ENCODE assay signal across 23 cellular contexts in the genomic region with DNA sequence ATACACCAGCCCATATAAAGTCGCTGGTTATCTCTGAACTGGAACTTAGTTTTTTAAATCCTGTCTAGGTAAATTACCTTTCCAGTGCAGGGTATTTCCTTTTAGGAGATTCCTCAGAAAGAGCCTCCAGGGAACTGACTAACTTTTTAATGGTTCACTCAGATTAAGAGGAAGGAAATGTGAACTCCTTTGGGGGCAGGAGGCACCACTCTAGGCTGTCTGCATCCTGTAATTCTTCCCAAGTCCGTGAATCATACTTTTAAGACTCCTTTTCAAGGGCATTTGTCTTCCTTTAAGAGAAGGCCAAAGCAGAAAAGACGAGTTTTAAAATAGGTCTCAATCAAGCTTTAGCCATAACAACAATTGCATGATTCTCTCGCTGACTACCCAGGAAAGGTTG.
DNase-seq lines count a peak whose midpoint lies in the region; ATAC-seq and TF ChIP-seq lines count a peak whose summit lies in the region.
"Had no signal": no experiment of that assay in that cellular context is flagged by ENCODE, and none has a peak within 500 bp of the region (broad histone marks: within the 10 kb centered on the region; RNA-seq: fewer than 3 reads in every experiment).

No MANE protein-coding gene starts in this region.

- H3K4me2 ChIP-seq in mammary epithelial cell (ENCODE audit: insufficient read depth, low read depth, low read length) (no peak overlapping the region), mesenchymal stem cell (ENCODE audit: low read length, poor library complexity, severe bottlenecking) (no peak overlapping the region)

- BruUV-seq in mammary epithelial cell (replicated peaks; lab: Mats Ljungman, UMichigan) (no TSS peak), MCF 10A (replicated peaks; lab: Mats Ljungman, UMichigan) (no TSS peak)

- no peaks in the 10 kb centered on the region for H3K9me3 Mint-ChIP-seq in MCF 10A (ENCODE audit: unreplicated experiment)
- H3K9me3 Mint-ChIP-seq: activated T-cell treated with anti-CD3 and anti-CD28 coated beads, Interleukin-2, amount 50 U/mL, for 4 hours had no signal

- in situ Hi-C loops in mammary epithelial cell (cut with MboI; ENCODE audit: low sequenced_read_pairs in 2 of 2), result no loop called here

- dilution Hi-C loops in mammary epithelial cell (cut with HindIII; ENCODE audit: low sequenced_read_pairs), result no loop called here

- no peak overlapping the region for H2BK15ac ChIP-seq in mesenchymal stem cell (ENCODE audit: low read depth, poor library complexity, severe bottlenecking)

- TF ChIP-seq CTCF in mammary epithelial cell (conservative IDR thresholded peaks at IDR 0.05 in 1 of 2, IDR thresholded peaks at IDR 0.05 in 1 of 2; ENCODE audit: extremely low read depth in 1 of 2, insufficient read depth in 1 of 2, low read depth in 1 of 2, low read length in 2 of 2) (no peak), MCF 10A (IDR thresholded peaks at IDR 0.05; ENCODE audit: unreplicated experiment) (no peak), testis (IDR thresholded peaks at IDR 0.05) (no peak)

- H2AFZ ChIP-seq in mammary epithelial cell (ENCODE audit: low read depth, low read length), result no peak overlapping the region
- no peak overlapping the region for H2AFZ ChIP-seq in mesenchymal stem cell (ENCODE audit: low read depth, low read length)

- no peaks in the 10 kb centered on the region for H3K79me1 ChIP-seq in mesenchymal stem cell (replicated peaks; ENCODE audit: low read length, poor library complexity, severe bottlenecking)

- H3K27me3 Mint-ChIP-seq in MCF 10A (ENCODE audit: insufficient read depth, unreplicated experiment), result no peaks in the 10 kb centered on the region

- H3K9ac ChIP-seq in mammary epithelial cell (ENCODE audit: insufficient read depth, low read length) (no peak overlapping the region), mesenchymal stem cell (ENCODE audit: low read length) (peak overlapping the region; percentile 34)

- no peak overlapping the region for H2BK12ac ChIP-seq in mesenchymal stem cell (ENCODE audit: low read length in 2 of 2)

- H2BK5ac ChIP-seq in mesenchymal stem cell (ENCODE audit: low read depth, low read length, poor library complexity, severe bottlenecking), result no peak overlapping the region

- DNase-seq in mammary epithelial cell (peak; percentile 39), MCF 10A (ENCODE audit: unreplicated experiment) (no peak), dermis blood vessel endothelial cell (peak; percentile 90), mesenchymal stem cell (peak; percentile 18), testis (no peak), NCI-H748 treated with DMSO at 0.1 percent for 48 hours (lab: John Stamatoyannopoulos, UW) (no peak), DMS 273 (lab: John Stamatoyannopoulos, UW; ENCODE audit: unreplicated experiment) (no peak)
- DNase-seq: activated CD4-positive, alpha-beta T cell treated with anti-CD3 and anti-CD28 coated beads, Interleukin-2, amount 50 U/mL, for 1 hour; activated naive CD8-positive, alpha-beta T cell treated with anti-CD3 and anti-CD28 coated beads for 36 hours; activated T-cell treated with anti-CD3 and anti-CD28 coated beads, Interleukin-2, amount 50 U/mL, for 4 hours; DMS79; effector memory CD4-positive, alpha-beta T cell; naive B cell; NCI-H1417; NCI-H2171; sigmoid colon; stimulated activated CD4-positive, alpha-beta T cell treated with anti-CD3 and anti-CD28 coated beads, Interleukin-4, amount 100 ng/mL, for 24 hours had no signal

- H3K36me3 Mint-ChIP-seq in MCF 10A (ENCODE audit: insufficient read depth, unreplicated experiment), result no peaks in the 10 kb centered on the region
- H3K36me3 Mint-ChIP-seq: activated naive CD8-positive, alpha-beta T cell treated with anti-CD3 and anti-CD28 coated beads for 36 hours; CD14-positive monocyte; naive B cell had no signal

- intact Hi-C loops in mammary epithelial cell (cut with micrococcal nuclease), result no loop called here
- intact Hi-C loops in MCF 10A (cut with micrococcal nuclease), result no loop called here
- intact Hi-C loops in testis (cut with DNase I; ENCODE audit: low total_unique reads), result no loop called here

- 59% methylated on average over 4 of the region's 4 CpGs for WGBS in mammary epithelial cell (ENCODE audit: low coverage, missing lambda C conversion rate)
- 33% methylated on average over 3 of the region's 4 CpGs for WGBS in mesenchymal stem cell
- WGBS in testis, 2 donors, result 27 to 30% methylated on average over 4 of the region's 4 CpGs

- no peaks in the 10 kb centered on the region for H3K79me2 ChIP-seq in mammary epithelial cell (ENCODE audit: insufficient read depth, low read length)

- no peak overlapping the region for H3K18ac ChIP-seq in mesenchymal stem cell (ENCODE audit: low read depth in 1 of 2, low read length in 2 of 2)

- H4K91ac ChIP-seq in mesenchymal stem cell (ENCODE audit: low read length), result no peak overlapping the region

- no peak overlapping the region for H3K4me3 ChIP-seq in mammary epithelial cell (replicated peaks in 1 of 3; ENCODE audit: insufficient read depth in 1 of 3, low read depth in 2 of 3, low read length in 3 of 3)
- peak overlapping the region in 1 of 2 experiments; percentile 17 for H3K4me3 ChIP-seq in mesenchymal stem cell (ENCODE audit: insufficient read depth in 1 of 2, low read depth in 1 of 2, low read length in 2 of 2)
- H3K4me3 ChIP-seq in testis, result no peak overlapping the region
- H3K4me3 ChIP-seq: cardiac muscle cell, lung, sigmoid colon had no signal

- H3K9me3 ChIP-seq in mammary epithelial cell (replicated peaks; ENCODE audit: insufficient read depth, low read length), result no peaks in the 10 kb centered on the region
- no peaks in the 10 kb centered on the region for H3K9me3 ChIP-seq in mesenchymal stem cell (ENCODE audit: control insufficient read depth, low read length)
- H3K9me3 ChIP-seq in testis, result no peaks in the 10 kb centered on the region
- H3K9me3 ChIP-seq: sigmoid colon had no signal

- H3K4me3 Mint-ChIP-seq in MCF 10A (ENCODE audit: unreplicated experiment), result no peak overlapping the region
- H3K4me3 Mint-ChIP-seq: activated naive CD8-positive, alpha-beta T cell treated with anti-CD3 and anti-CD28 coated beads for 36 hours; activated T-cell treated with anti-CD3 and anti-CD28 coated beads, Interleukin-2, amount 50 U/mL, for 4 hours; CD14-positive monocyte; naive B cell had no signal

- POLR2A ChIA-PET in MCF 10A (lab: Yijun Ruan, JAX), result no interaction called here

- H3K27ac Mint-ChIP-seq in MCF 10A (ENCODE audit: low read depth, unreplicated experiment), result no peak overlapping the region
- H3K27ac Mint-ChIP-seq: activated naive CD8-positive, alpha-beta T cell treated with anti-CD3 and anti-CD28 coated beads for 36 hours; CD14-positive monocyte; naive B cell had no signal

- no peak overlapping the region for H3K23ac ChIP-seq in mesenchymal stem cell (ENCODE audit: low read length in 2 of 2)

- TF ChIP-seq POLR2A in testis (IDR thresholded peaks at IDR 0.05), result no peak

- no peak overlapping the region for H3K4ac ChIP-seq in mesenchymal stem cell (ENCODE audit: low read depth in 1 of 2, low read length in 2 of 2)

- H2AK5ac ChIP-seq in mesenchymal stem cell (ENCODE audit: low read length, severe bottlenecking), result no peak overlapping the region

- CTCF ChIA-PET in mammary epithelial cell (lab: Charles Lee; ENCODE audit: low non-redundant PET), result no interaction called here
- CTCF ChIA-PET in MCF 10A (lab: Yijun Ruan, JAX), result no interaction called here

- H3K14ac ChIP-seq in mesenchymal stem cell (ENCODE audit: low read length in 2 of 2), result no peak overlapping the region

- H3K27me3 ChIP-seq in mammary epithelial cell (ENCODE audit: insufficient read depth, low read length), result peaks cover 5% of the 10 kb centered on the region
- no peaks in the 10 kb centered on the region for H3K27me3 ChIP-seq in mesenchymal stem cell (ENCODE audit: control insufficient read depth in 1 of 2, insufficient read depth in 1 of 2, low read length in 2 of 2)
- no peaks in the 10 kb centered on the region for H3K27me3 ChIP-seq in testis
- H3K27me3 ChIP-seq: cardiac muscle cell, sigmoid colon had no signal

- no peak for ATAC-seq in HG03521 (IDR thresholded peaks at IDR 0.05; ENCODE audit: unreplicated experiment)
- ATAC-seq: activated T-cell treated with anti-CD3 and anti-CD28 coated beads, Interleukin-2, amount 50 U/mL, for 4 hours had no signal

- H3K27ac ChIP-seq in mammary epithelial cell (ENCODE audit: insufficient read depth, low read depth, low read length) (no peak overlapping the region), mesenchymal stem cell (ENCODE audit: low read length, poor library complexity, severe bottlenecking) (no peak overlapping the region), testis (peak overlapping the region; percentile 56 to 80)
- H3K27ac ChIP-seq: 22Rv1, cardiac muscle cell, RWPE1, sigmoid colon had no signal

- H3K4me1 ChIP-seq in mammary epithelial cell (ENCODE audit: insufficient read depth, low read length) (no peaks in the 10 kb centered on the region), mesenchymal stem cell (ENCODE audit: control insufficient read depth, insufficient read depth, low read depth, low read length) (no peaks in the 10 kb centered on the region), testis (peaks cover 8% of the 10 kb centered on the region)

- H4K20me1 ChIP-seq in mammary epithelial cell (ENCODE audit: insufficient read depth, low read length), result no peaks in the 10 kb centered on the region

- H3K36me3 ChIP-seq in mammary epithelial cell (ENCODE audit: insufficient read depth, low read length) (no peaks in the 10 kb centered on the region), mesenchymal stem cell (ENCODE audit: control insufficient read depth in 1 of 2, insufficient read depth in 2 of 2, low read depth in 1 of 2, low read length in 2 of 2) (no peaks in the 10 kb centered on the region), testis (ENCODE audit: low read depth, missing control alignments) (no peaks in the 10 kb centered on the region)
- H3K36me3 ChIP-seq: cardiac muscle cell, sigmoid colon had no signal

- H3K4me1 Mint-ChIP-seq in MCF 10A (ENCODE audit: insufficient read depth, unreplicated experiment), result no peaks in the 10 kb centered on the region
- H3K4me1 Mint-ChIP-seq: CD14-positive monocyte, naive B cell had no signal

- H4K8ac ChIP-seq in mesenchymal stem cell (ENCODE audit: low read length), result peak overlapping the region; percentile 55

- no peak overlapping the region for H2BK120ac ChIP-seq in mesenchymal stem cell (ENCODE audit: low read depth, low read length)

Comparison
In these comparisons a context has a peak if more than half of its experiments do, and no peak if none do; other contexts are left out.
1. DNase-seq: peak in mammary epithelial cell (single experiment), dermis blood vessel endothelial cell (single experiment) and mesenchymal stem cell (single experiment); none in MCF 10A (single experiment), testis (single experiment), NCI-H748 treated with DMSO at 0.1 percent for 48 hours (single experiment) and DMS 273 (single experiment).
2. H3K27ac ChIP-seq: peak in testis (2 of 2); none in mammary epithelial cell (single experiment) and mesenchymal stem cell (single experiment).